ENCODE assay signal across 8 cellular contexts in genomic region chr2:220533485-220533884, GRCh38.
DNase-seq lines count a peak whose midpoint lies in the region; ATAC-seq and TF ChIP-seq lines count a peak whose summit lies in the region.

No MANE protein-coding gene starts in this region.

- no peak overlapping the region for H3K4me3 ChIP-seq in osteoblast (ENCODE audit: insufficient read depth, low read length)
- no peak overlapping the region for H3K4me3 ChIP-seq in right atrium auricular region

- TF ChIP-seq CTCF in osteoblast (IDR thresholded peaks at IDR 0.05; ENCODE audit: extremely low read depth, low read depth, low read length): peak; percentile 38
- no peak for TF ChIP-seq CTCF in right atrium auricular region (IDR thresholded peaks at IDR 0.05)

- H3K9me3 ChIP-seq in osteoblast (ENCODE audit: low read depth, low read length) (no peaks in the 10 kb centered on the region), right atrium auricular region (no peaks in the 10 kb centered on the region)

- H3K4me1 Mint-ChIP-seq in activated T-helper 17 cell treated with anti-CD3 and anti-CD28 coated beads, Interleukin-2, amount 50 U/mL, for 72 hours: no peaks in the 10 kb centered on the region
- H3K4me1 Mint-ChIP-seq in natural killer cell treated with Interleukin-12 subunit alpha and Interleukin-12 subunit beta and Interleukin-15 and Interleukin-18, amount 100 ng/mL, for 72 hours (ENCODE audit: low read depth in 2 of 2): no peaks in the 10 kb centered on the region

- H2AFZ ChIP-seq in osteoblast (ENCODE audit: low read length): no peak overlapping the region

- no peaks in the 10 kb centered on the region for H4K20me1 ChIP-seq in osteoblast (ENCODE audit: insufficient read depth, low read length)

- H3K27me3 Mint-ChIP-seq in activated T-helper 17 cell treated with anti-CD3 and anti-CD28 coated beads, Interleukin-2, amount 50 U/mL, for 72 hours: no peaks in the 10 kb centered on the region
- no peaks in the 10 kb centered on the region for H3K27me3 Mint-ChIP-seq in natural killer cell treated with Interleukin-12 subunit alpha and Interleukin-12 subunit beta and Interleukin-15 and Interleukin-18, amount 100 ng/mL, for 72 hours

- no peak overlapping the region for H3K4me2 ChIP-seq in osteoblast (ENCODE audit: insufficient read depth, low read length)

- DNase-seq in stimulated activated CD4-positive, alpha-beta T cell treated with anti-CD3 and anti-CD28 coated beads, Interleukin-1b, Interleukin-23, amount 100 ng/mL, for 48 hours: peak; percentile 3
- DNase-seq in stimulated activated CD4-positive, alpha-beta T cell treated with anti-CD3 and anti-CD28 coated beads, Interleukin-12 subunit alpha, Interleukin-12 subunit beta, amount 100 ng/mL, for 4 hours: no peak
- DNase-seq in osteoblast (ENCODE audit: insufficient read length, low spot score, missing footprints) (peak; percentile 64), NCI-H2196 treated with DMSO at 0.1 percent for 48 hours (lab: John Stamatoyannopoulos, UW; ENCODE audit: unreplicated experiment) (no peak), right atrium auricular region (ENCODE audit: low spot score) (no peak)
- DNase-seq in natural killer cell treated with Interleukin-12 subunit alpha and Interleukin-12 subunit beta and Interleukin-15 and Interleukin-18, amount 100 ng/mL, for 72 hours (ENCODE audit: low spot score): no peak

- H3K36me3 ChIP-seq in osteoblast (ENCODE audit: insufficient read depth, low read length) (no peaks in the 10 kb centered on the region), right atrium auricular region (no peaks in the 10 kb centered on the region)

- peak; percentile 88 for ATAC-seq in HG03175 (IDR thresholded peaks at IDR 0.05; ENCODE audit: unreplicated experiment)
- peak; percentile 58 for ATAC-seq in activated T-helper 17 cell treated with anti-CD3 and anti-CD28 coated beads, Interleukin-2, amount 50 U/mL, for 72 hours (replicated peaks)
- no peak for ATAC-seq in natural killer cell treated with Interleukin-12 subunit alpha and Interleukin-12 subunit beta and Interleukin-15 and Interleukin-18, amount 100 ng/mL, for 72 hours

- H3K4me1 ChIP-seq in osteoblast (ENCODE audit: insufficient read depth, low read length) (no peaks in the 10 kb centered on the region), right atrium auricular region (no peaks in the 10 kb centered on the region)

- peaks cover 4% of the 10 kb centered on the region for H3K9me3 Mint-ChIP-seq in activated T-helper 17 cell treated with anti-CD3 and anti-CD28 coated beads, Interleukin-2, amount 50 U/mL, for 72 hours
- peaks cover 9% of the 10 kb centered on the region for H3K9me3 Mint-ChIP-seq in natural killer cell treated with Interleukin-12 subunit alpha and Interleukin-12 subunit beta and Interleukin-15 and Interleukin-18, amount 100 ng/mL, for 72 hours

- no peaks in the 10 kb centered on the region for H3K79me2 ChIP-seq in osteoblast (ENCODE audit: insufficient read depth, low read length)

- no peak overlapping the region for H3K4me3 Mint-ChIP-seq in activated T-helper 17 cell treated with anti-CD3 and anti-CD28 coated beads, Interleukin-2, amount 50 U/mL, for 72 hours
- no peak overlapping the region for H3K4me3 Mint-ChIP-seq in natural killer cell treated with Interleukin-12 subunit alpha and Interleukin-12 subunit beta and Interleukin-15 and Interleukin-18, amount 100 ng/mL, for 72 hours

- no peaks in the 10 kb centered on the region for H3K27me3 ChIP-seq in osteoblast (ENCODE audit: insufficient read depth, low read length)
- H3K27me3 ChIP-seq in right atrium auricular region: no peaks in the 10 kb centered on the region

- H3K27ac ChIP-seq in osteoblast (ENCODE audit: low read depth, low read length) (no peak overlapping the region), right atrium auricular region (no peak overlapping the region)

- H3K36me3 Mint-ChIP-seq in activated T-helper 17 cell treated with anti-CD3 and anti-CD28 coated beads, Interleukin-2, amount 50 U/mL, for 72 hours (ENCODE audit: low read depth): no peaks in the 10 kb centered on the region
- no peaks in the 10 kb centered on the region for H3K36me3 Mint-ChIP-seq in natural killer cell treated with Interleukin-12 subunit alpha and Interleukin-12 subunit beta and Interleukin-15 and Interleukin-18, amount 100 ng/mL, for 72 hours

- no peak overlapping the region for H3K27ac Mint-ChIP-seq in activated T-helper 17 cell treated with anti-CD3 and anti-CD28 coated beads, Interleukin-2, amount 50 U/mL, for 72 hours
- H3K27ac Mint-ChIP-seq in natural killer cell treated with Interleukin-12 subunit alpha and Interleukin-12 subunit beta and Interleukin-15 and Interleukin-18, amount 100 ng/mL, for 72 hours: no peak overlapping the region

Comparison
In these comparisons a context has a peak if more than half of its experiments do, and no peak if none do; other contexts are left out.
1. DNase-seq: peak in stimulated activated CD4-positive, alpha-beta T cell treated with anti-CD3 and anti-CD28 coated beads, Interleukin-1b, Interleukin-23, amount 100 ng/mL, for 48 hours (single experiment) and osteoblast (single experiment); none in stimulated activated CD4-positive, alpha-beta T cell treated with anti-CD3 and anti-CD28 coated beads, Interleukin-12 subunit alpha, Interleukin-12 subunit beta, amount 100 ng/mL, for 4 hours (single experiment), natural killer cell treated with Interleukin-12 subunit alpha and Interleukin-12 subunit beta and Interleukin-15 and Interleukin-18, amount 100 ng/mL, for 72 hours (single experiment), NCI-H2196 treated with DMSO at 0.1 percent for 48 hours (single experiment) and right atrium auricular region (single experiment).
2. ATAC-seq: peak in HG03175 (single experiment) and activated T-helper 17 cell treated with anti-CD3 and anti-CD28 coated beads, Interleukin-2, amount 50 U/mL, for 72 hours (single experiment); none in natural killer cell treated with Interleukin-12 subunit alpha and Interleukin-12 subunit beta and Interleukin-15 and Interleukin-18, amount 100 ng/mL, for 72 hours (0 of 2).